8 cellular contexts compared by ENCODE assay signal in genomic region chr6:52390361-52390727, GRCh38. TPM values are rescaled to one million over a fixed set of nuclear protein-coding genes. Genes with fewer than 3 reads are reported as not detected.
DNase-seq lines count a peak whose midpoint lies in the region; ATAC-seq and TF ChIP-seq lines count a peak whose summit lies in the region.

No MANE protein-coding gene starts in this region.

- CTCF ChIA-PET in activated CD4-positive, alpha-beta T cell treated with anti-CD3 and anti-CD28 coated beads, Interleukin-2, amount 10 ng/mL, durations not matched to agents 7 days and 5 days (lab: Charles Lee): interaction anchor here (0.7 to 3.8 kb wide), 10 partner anchors 9 to 236 kb away, joined by 3 to 22 read pairs (median 4); partner anchors contain the start of gene MCM3

- peak overlapping the region; percentile 95 for H3K27ac Mint-ChIP-seq in activated CD4-positive, alpha-beta T cell treated with anti-CD3 and anti-CD28 coated beads, Interleukin-2, amount 10 ng/mL, durations not matched to agents 7 days and 5 days
- H3K27ac Mint-ChIP-seq in stimulated activated memory B cell treated with anti-CD40 and anti-IgM and Interleukin-4, amounts not matched to agents 10 μg/mL and 1 μg/mL and 100 μg/mL, for 72 hours: peak overlapping the region; percentile 82

- H3K9me3 Mint-ChIP-seq in activated CD4-positive, alpha-beta T cell treated with anti-CD3 and anti-CD28 coated beads, Interleukin-2, amount 10 ng/mL, durations not matched to agents 7 days and 5 days: peaks cover 10% of the 10 kb centered on the region
- no peaks in the 10 kb centered on the region for H3K9me3 Mint-ChIP-seq in stimulated activated memory B cell treated with anti-CD40 and anti-IgM and Interleukin-4, amounts not matched to agents 10 μg/mL and 1 μg/mL and 100 μg/mL, for 72 hours

- H3F3A ChIP-seq in Loucy (ENCODE audit: low read depth): peaks cover 8% of the 10 kb centered on the region

- DNase-seq in NCI-H2196 (lab: John Stamatoyannopoulos, UW; ENCODE audit: unreplicated experiment): peak; percentile 13
- DNase-seq in NCI-H2196 treated with DMSO at 0.1 percent for 48 hours (lab: John Stamatoyannopoulos, UW; ENCODE audit: unreplicated experiment): no peak
- DNase-seq in HCEC 1CT: peak; percentile 67
- DNase-seq in activated CD4-positive, alpha-beta T cell treated with anti-CD3 and anti-CD28 coated beads, Interleukin-2, amount 10 ng/mL, durations not matched to agents 7 days and 5 days: peak; percentile 80
- peak; percentile 33 to 80 for DNase-seq in fibroblast of lung (ENCODE audit: low read depth in 2 of 2)
- no peak for DNase-seq in cortex of kidney (lab: John Stamatoyannopoulos, UW)

- no peaks in the 10 kb centered on the region for H3K9me2 ChIP-seq in Loucy (replicated peaks; ENCODE audit: low read depth, low read length)

- H3K36me3 Mint-ChIP-seq in activated CD4-positive, alpha-beta T cell treated with anti-CD3 and anti-CD28 coated beads, Interleukin-2, amount 10 ng/mL, durations not matched to agents 7 days and 5 days (ENCODE audit: low read depth): peaks cover 38% of the 10 kb centered on the region
- no peaks in the 10 kb centered on the region for H3K36me3 Mint-ChIP-seq in stimulated activated memory B cell treated with anti-CD40 and anti-IgM and Interleukin-4, amounts not matched to agents 10 μg/mL and 1 μg/mL and 100 μg/mL, for 72 hours

- H3K4me1 Mint-ChIP-seq in activated CD4-positive, alpha-beta T cell treated with anti-CD3 and anti-CD28 coated beads, Interleukin-2, amount 10 ng/mL, durations not matched to agents 7 days and 5 days: peaks cover 78% of the 10 kb centered on the region
- H3K4me1 Mint-ChIP-seq in stimulated activated memory B cell treated with anti-CD40 and anti-IgM and Interleukin-4, amounts not matched to agents 10 μg/mL and 1 μg/mL and 100 μg/mL, for 72 hours: peaks cover 41% of the 10 kb centered on the region

- POLR2A ChIA-PET in activated CD4-positive, alpha-beta T cell treated with anti-CD3 and anti-CD28 coated beads, Interleukin-2, amount 10 ng/mL, durations not matched to agents 7 days and 5 days (lab: Charles Lee): interaction anchor here (0.6 to 1.2 kb wide), 2 partner anchors 28 to 107 kb away, joined by 4 to 6 read pairs; partner anchors contain the start of gene PAQR8

- no peaks in the 10 kb centered on the region for H3K36me3 ChIP-seq in Loucy (ENCODE audit: insufficient read depth, low read length)
- H3K36me3 ChIP-seq in fibroblast of lung (ENCODE audit: control insufficient read depth, insufficient read depth, low read length): no peaks in the 10 kb centered on the region

- H3K4me3 ChIP-seq in Loucy (ENCODE audit: low read length, poor library complexity, severe bottlenecking) (peak overlapping the region; percentile 71), fibroblast of lung (replicated peaks in 1 of 4; ENCODE audit: control extremely low read depth in 1 of 4, insufficient read depth in 1 of 4, low read depth in 3 of 4, low read length in 4 of 4) (no peak overlapping the region)

- peak; percentile 82 for ATAC-seq in stimulated activated memory B cell treated with anti-CD40 and anti-IgM and Interleukin-4, amounts not matched to agents 10 μg/mL and 1 μg/mL and 100 μg/mL, for 72 hours

- H3K9ac ChIP-seq in Loucy (ENCODE audit: low read depth, low read length, poor library complexity, severe bottlenecking) (peak overlapping the region; percentile 76), fibroblast of lung (ENCODE audit: insufficient read depth, low read length) (no peak overlapping the region)

- no peak for TF ChIP-seq CTCF in Loucy (conservative IDR thresholded peaks at IDR 0.05; ENCODE audit: low read length)
- TF ChIP-seq CTCF in fibroblast of lung (conservative IDR thresholded peaks at IDR 0.05 in 1 of 2, IDR thresholded peaks at IDR 0.05 in 1 of 2; ENCODE audit: low read depth in 1 of 2, low read length in 2 of 2): no peak

- no peak overlapping the region for H2AFZ ChIP-seq in Loucy (ENCODE audit: low read length)
- H2AFZ ChIP-seq in fibroblast of lung (ENCODE audit: low read length): no peak overlapping the region

- peak overlapping the region; percentile 65 for H3K4me3 Mint-ChIP-seq in activated CD4-positive, alpha-beta T cell treated with anti-CD3 and anti-CD28 coated beads, Interleukin-2, amount 10 ng/mL, durations not matched to agents 7 days and 5 days
- H3K4me3 Mint-ChIP-seq in stimulated activated memory B cell treated with anti-CD40 and anti-IgM and Interleukin-4, amounts not matched to agents 10 μg/mL and 1 μg/mL and 100 μg/mL, for 72 hours: peak overlapping the region; percentile 51

- H3K27ac ChIP-seq in fibroblast of lung (ENCODE audit: insufficient read depth, low read length): no peak overlapping the region

- H3K9me3 ChIP-seq in Loucy (ENCODE audit: insufficient read depth, low read depth, low read length) (peaks cover 6% of the 10 kb centered on the region; the same call in 1 of the 2 replicates), fibroblast of lung (ENCODE audit: control insufficient read depth, insufficient read depth, low read depth, low read length) (no peaks in the 10 kb centered on the region)

- H3K27me3 Mint-ChIP-seq in activated CD4-positive, alpha-beta T cell treated with anti-CD3 and anti-CD28 coated beads, Interleukin-2, amount 10 ng/mL, durations not matched to agents 7 days and 5 days: no peaks in the 10 kb centered on the region
- no peaks in the 10 kb centered on the region for H3K27me3 Mint-ChIP-seq in stimulated activated memory B cell treated with anti-CD40 and anti-IgM and Interleukin-4, amounts not matched to agents 10 μg/mL and 1 μg/mL and 100 μg/mL, for 72 hours

- H3K27me3 ChIP-seq in Loucy (ENCODE audit: insufficient read depth, low read length, poor library complexity, severe bottlenecking) (no peaks in the 10 kb centered on the region), fibroblast of lung (ENCODE audit: control insufficient read depth, insufficient read depth, low read length) (no peaks in the 10 kb centered on the region)

- H4K20me1 ChIP-seq in Loucy (ENCODE audit: insufficient read depth, low read length, poor library complexity, severe bottlenecking) (no peaks in the 10 kb centered on the region), fibroblast of lung (ENCODE audit: control insufficient read depth, extremely low read depth, insufficient read depth, low read length) (no peaks in the 10 kb centered on the region)

- H3K4me1 ChIP-seq in Loucy (ENCODE audit: insufficient read depth, low read length, poor library complexity, severe bottlenecking) (peaks cover 50% of the 10 kb centered on the region), fibroblast of lung (ENCODE audit: control insufficient read depth, extremely low read depth, insufficient read depth, low read length) (peaks cover 4% of the 10 kb centered on the region)

- peak overlapping the region; percentile 92 for H3K4me2 ChIP-seq in Loucy (ENCODE audit: low read depth, low read length, poor library complexity, severe bottlenecking)
- peak overlapping the region; percentile 19 for H3K4me2 ChIP-seq in fibroblast of lung (ENCODE audit: extremely low read depth, insufficient read depth, low read length)

- H3K79me2 ChIP-seq in Loucy (ENCODE audit: insufficient read depth, low read length) (no peaks in the 10 kb centered on the region), fibroblast of lung (ENCODE audit: control insufficient read depth, insufficient read depth, low read length) (no peaks in the 10 kb centered on the region)

RNA-seq across cellular contexts. Expression of gene PAQR8, which starts 28.4 kb away (rescaled TPM):
- total RNA-seq in activated CD4-positive, alpha-beta T cell treated with anti-CD3 and anti-CD28 coated beads, Interleukin-2, amount 10 ng/mL, durations not matched to agents 7 days and 5 days: 10 to 100 TPM; 21.2 to 22.8 TPM
- total RNA-seq in fibroblast of lung: 5.1 and 6.1 TPM in 2 replicates
- polyA plus RNA-seq in fibroblast of lung: 2.6 and 4.3 TPM in 2 replicates
- 2.3 and 3.5 TPM in 2 replicates for polyA plus RNA-seq in fibroblast of lung (2012)
- 3.9 and 11.8 TPM in 2 replicates for polyA minus RNA-seq in fibroblast of lung (ENCODE audit: low replicate concordance)

RNA-seq across cellular contexts. Expression of gene EFHC1, which starts 29.8 kb away (rescaled TPM):
- 1 to 10 TPM; 2.3 to 3.6 TPM for total RNA-seq in activated CD4-positive, alpha-beta T cell treated with anti-CD3 and anti-CD28 coated beads, Interleukin-2, amount 10 ng/mL, durations not matched to agents 7 days and 5 days
- total RNA-seq in fibroblast of lung: 22.9 and 29.4 TPM in 2 replicates
- 29.9 and 32.9 TPM in 2 replicates for polyA plus RNA-seq in fibroblast of lung
- 24.0 and 24.3 TPM in 2 replicates for polyA plus RNA-seq in fibroblast of lung (2012)
- 8.6 and 11.3 TPM in 2 replicates for polyA minus RNA-seq in fibroblast of lung (ENCODE audit: low replicate concordance)

Comparison
In these comparisons a context has a peak if more than half of its experiments do, and no peak if none do; other contexts are left out.
1. DNase-seq: peak in NCI-H2196 (single experiment), HCEC 1CT (single experiment), activated CD4-positive, alpha-beta T cell treated with anti-CD3 and anti-CD28 coated beads, Interleukin-2, amount 10 ng/mL, durations not matched to agents 7 days and 5 days (single experiment) and fibroblast of lung (2 of 2); none in NCI-H2196 treated with DMSO at 0.1 percent for 48 hours (single experiment) and cortex of kidney (single experiment).